Comparison of ENCODE assay signal across 7 cellular contexts in the genomic region with DNA sequence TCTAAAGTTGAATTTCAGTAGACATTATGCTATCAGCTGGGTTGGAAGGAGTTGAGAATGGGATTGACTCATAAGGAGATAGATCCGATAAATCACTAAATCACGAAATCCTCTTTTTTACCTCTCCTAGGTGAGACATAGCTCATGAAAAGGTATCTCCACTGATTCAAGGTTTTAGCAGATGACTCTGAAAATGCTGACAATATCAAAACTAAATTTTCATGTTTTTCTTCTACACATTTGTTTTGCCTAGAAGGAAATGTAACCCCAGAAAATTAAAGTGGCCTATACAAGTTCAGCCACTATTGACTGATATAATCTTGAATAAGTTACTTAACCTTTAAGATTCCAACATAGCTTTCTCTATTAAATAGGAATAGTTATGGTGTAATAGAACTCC.
"Had no signal": no experiment of that assay in that cellular context is flagged by ENCODE, and none has a peak within 500 bp of the region (broad histone marks: within the 10 kb centered on the region; RNA-seq: fewer than 3 reads in every experiment).

No MANE protein-coding gene starts in this region.

- DNase-seq: GDM1, GF-D8 had no signal

- FAIRE-seq: GM12878, GM12891, GM12892, GM18507, GM19239 had no signal

- H3K4me3 ChIP-seq: GM12878 had no signal

- ATAC-seq: GM12878 had no signal
